ENCODE assay signal across 1 cellular context in genomic region chr2:136246086-136246669, GRCh38.
TF ChIP-seq lines count a peak whose summit lies in the region.

No MANE protein-coding gene starts in this region.

TF ChIP-seq in HepG2, 621 proteins besides CTCF, POLR2A, EP300 and RAD21 (continued from another document):
- TF ChIP-seq, protein P1, sequence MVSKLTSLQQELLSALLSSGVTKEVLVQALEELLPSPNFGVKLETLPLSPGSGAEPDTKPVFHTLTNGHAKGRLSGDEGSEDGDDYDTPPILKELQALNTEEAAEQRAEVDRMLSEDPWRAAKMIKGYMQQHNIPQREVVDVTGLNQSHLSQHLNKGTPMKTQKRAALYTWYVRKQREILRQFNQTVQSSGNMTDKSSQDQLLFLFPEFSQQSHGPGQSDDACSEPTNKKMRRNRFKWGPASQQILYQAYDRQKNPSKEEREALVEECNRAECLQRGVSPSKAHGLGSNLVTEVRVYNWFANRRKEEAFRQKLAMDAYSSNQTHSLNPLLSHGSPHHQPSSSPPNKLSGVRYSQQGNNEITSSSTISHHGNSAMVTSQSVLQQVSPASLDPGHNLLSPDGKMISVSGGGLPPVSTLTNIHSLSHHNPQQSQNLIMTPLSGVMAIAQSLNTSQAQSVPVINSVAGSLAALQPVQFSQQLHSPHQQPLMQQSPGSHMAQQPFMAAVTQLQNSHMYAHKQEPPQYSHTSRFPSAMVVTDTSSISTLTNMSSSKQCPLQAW (CRISPR knock-in tag; IDR thresholded peaks at IDR 0.05) = no peak
- TF ChIP-seq BORCS8-MEF2B (CRISPR knock-in tag; IDR thresholded peaks at IDR 0.05) (no peak), PHF8 (CRISPR knock-in tag; IDR thresholded peaks at IDR 0.05) (no peak), NONO (IDR thresholded peaks at IDR 0.05) (no peak), NONO (CRISPR knock-in tag; conservative IDR thresholded peaks at IDR 0.05) (no peak), ZNF441 (CRISPR knock-in tag; IDR thresholded peaks at IDR 0.05; ENCODE audit: borderline replicate concordance) (no peak), ZMYM4 (CRISPR knock-in tag; IDR thresholded peaks at IDR 0.05) (no peak), PCBP1 (IDR thresholded peaks at IDR 0.05; ENCODE audit: borderline replicate concordance, low read depth, low read length) (no peak), HNRNPUL1 (IDR thresholded peaks at IDR 0.05; ENCODE audit: low read depth, low read length) (no peak)
- TF ChIP-seq, protein P2, sequence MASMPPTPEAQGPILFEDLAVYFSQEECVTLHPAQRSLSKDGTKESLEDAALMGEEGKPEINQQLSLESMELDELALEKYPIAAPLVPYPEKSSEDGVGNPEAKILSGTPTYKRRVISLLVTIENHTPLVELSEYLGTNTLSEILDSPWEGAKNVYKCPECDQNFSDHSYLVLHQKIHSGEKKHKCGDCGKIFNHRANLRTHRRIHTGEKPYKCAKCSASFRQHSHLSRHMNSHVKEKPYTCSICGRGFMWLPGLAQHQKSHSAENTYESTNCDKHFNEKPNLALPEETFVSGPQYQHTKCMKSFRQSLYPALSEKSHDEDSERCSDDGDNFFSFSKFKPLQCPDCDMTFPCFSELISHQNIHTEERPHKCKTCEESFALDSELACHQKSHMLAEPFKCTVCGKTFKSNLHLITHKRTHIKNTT (CRISPR knock-in tag; IDR thresholded peaks at IDR 0.05) = no peak
- TF ChIP-seq, protein P3, sequence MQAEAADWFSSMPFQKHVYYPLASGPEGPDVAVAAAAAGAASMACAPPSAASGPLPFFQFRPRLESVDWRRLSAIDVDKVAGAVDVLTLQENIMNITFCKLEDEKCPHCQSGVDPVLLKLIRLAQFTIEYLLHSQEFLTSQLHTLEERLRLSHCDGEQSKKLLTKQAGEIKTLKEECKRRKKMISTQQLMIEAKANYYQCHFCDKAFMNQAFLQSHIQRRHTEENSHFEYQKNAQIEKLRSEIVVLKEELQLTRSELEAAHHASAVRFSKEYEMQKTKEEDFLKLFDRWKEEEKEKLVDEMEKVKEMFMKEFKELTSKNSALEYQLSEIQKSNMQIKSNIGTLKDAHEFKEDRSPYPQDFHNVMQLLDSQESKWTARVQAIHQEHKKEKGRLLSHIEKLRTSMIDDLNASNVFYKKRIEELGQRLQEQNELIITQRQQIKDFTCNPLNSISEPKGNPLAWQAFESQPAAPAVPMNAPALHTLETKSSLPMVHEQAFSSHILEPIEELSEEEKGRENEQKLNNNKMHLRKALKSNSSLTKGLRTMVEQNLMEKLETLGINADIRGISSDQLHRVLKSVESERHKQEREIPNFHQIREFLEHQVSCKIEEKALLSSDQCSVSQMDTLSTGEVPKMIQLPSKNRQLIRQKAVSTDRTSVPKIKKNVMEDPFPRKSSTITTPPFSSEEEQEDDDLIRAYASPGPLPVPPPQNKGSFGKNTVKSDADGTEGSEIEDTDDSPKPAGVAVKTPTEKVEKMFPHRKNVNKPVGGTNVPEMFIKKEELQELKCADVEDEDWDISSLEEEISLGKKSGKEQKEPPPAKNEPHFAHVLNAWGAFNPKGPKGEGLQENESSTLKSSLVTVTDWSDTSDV (CRISPR knock-in tag; IDR thresholded peaks at IDR 0.05) = 0 out of 2 replicates have a peak, but pooled peaks have one; percentile 50
